Comparison of ENCODE assay signal across 8 cellular contexts in the genomic region with DNA sequence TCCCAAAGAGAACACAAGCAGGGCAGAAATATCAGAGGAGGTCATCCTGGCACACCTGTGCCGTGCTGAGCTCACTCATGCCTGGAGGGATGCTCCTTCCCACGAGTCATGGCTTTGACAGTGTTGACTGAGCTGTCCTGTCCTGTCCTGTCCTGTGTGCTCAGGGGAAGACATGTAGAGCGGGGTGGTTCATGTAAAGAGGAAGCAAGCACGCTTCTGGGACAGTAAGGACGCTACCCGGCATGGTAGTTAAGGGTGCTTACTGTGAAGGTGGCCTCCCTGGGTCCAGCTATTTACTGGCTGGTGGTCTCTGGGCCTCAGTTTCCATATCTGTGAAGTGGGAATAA. TPM values are rescaled to one million over a fixed set of nuclear protein-coding genes. Genes with fewer than 3 reads are reported as not detected.
DNase-seq lines count a peak whose midpoint lies in the region.

No MANE protein-coding gene starts in this region.

- H3K36me3 ChIP-seq in skeletal muscle tissue (ENCODE audit: control insufficient read depth in 3 of 3, insufficient read depth in 3 of 3, low read length in 3 of 3) = peaks cover 0 to 2% (median 0%) of the 10 kb centered on the region in 3 donors

- H3K27me3 Mint-ChIP-seq in activated naive CD4-positive, alpha-beta T cell treated with anti-CD3 and anti-CD28 coated beads, Interleukin-2, amount 10 ng/mL, durations not matched to agents 7 days and 5 days = no peaks in the 10 kb centered on the region

- H3K4me1 ChIP-seq in skeletal muscle tissue (ENCODE audit: control insufficient read depth in 3 of 3, insufficient read depth in 3 of 3, low read length in 3 of 3) = peaks cover 24 to 34% (median 32%) of the 10 kb centered on the region in 3 donors

- no peaks in the 10 kb centered on the region for H3K27me3 ChIP-seq in skeletal muscle tissue (ENCODE audit: control insufficient read depth in 3 of 3, insufficient read depth in 3 of 3, low read length in 3 of 3)

- peaks cover 68% of the 10 kb centered on the region for H3K4me1 Mint-ChIP-seq in activated naive CD4-positive, alpha-beta T cell treated with anti-CD3 and anti-CD28 coated beads, Interleukin-2, amount 10 ng/mL, durations not matched to agents 7 days and 5 days

- DNase-seq in activated naive CD4-positive, alpha-beta T cell treated with anti-CD3 and anti-CD28 coated beads, Interleukin-2, amount 10 ng/mL, durations not matched to agents 7 days and 5 days = peak; percentile 43
- no peak for DNase-seq in activated naive CD4-positive, alpha-beta T cell (lab: John Stamatoyannopoulos, UW)
- DNase-seq in HPDE6-E6E7 (ENCODE audit: extremely low spot score) (peak; percentile 51), NK-92 (lab: John Stamatoyannopoulos, UW; ENCODE audit: unreplicated experiment) (no peak), inferior parietal cortex (ENCODE audit: extremely low spot score) (no peak)
- peak; percentile 20 for DNase-seq in central memory CD4-positive, alpha-beta T cell
- DNase-seq in stimulated activated CD4-positive, alpha-beta T cell treated with anti-CD3 and anti-CD28 coated beads, Interleukin-4, amount 100 ng/mL, for 4 hours = no peak

- H3K9me3 Mint-ChIP-seq in activated naive CD4-positive, alpha-beta T cell treated with anti-CD3 and anti-CD28 coated beads, Interleukin-2, amount 10 ng/mL, durations not matched to agents 7 days and 5 days = no peaks in the 10 kb centered on the region

- H3K4me3 ChIP-seq in skeletal muscle tissue (ENCODE audit: low read length in 3 of 3) = peak overlapping the region; percentile 64 to 68 (median 67)

- CTCF ChIA-PET in activated naive CD4-positive, alpha-beta T cell treated with anti-CD3 and anti-CD28 coated beads, Interleukin-2, amount 10 ng/mL, durations not matched to agents 7 days and 5 days (lab: Charles Lee) = interaction anchor here (0.9 to 5.0 kb wide), 4 partner anchors 20 to 28 kb away, joined by 3 to 18 read pairs (median 10); no protein-coding TSS in a partner anchor

- H3K9me3 ChIP-seq in skeletal muscle tissue (ENCODE audit: control insufficient read depth in 3 of 3, low read length in 3 of 3) = no peaks in the 10 kb centered on the region

- peak overlapping the region in 2 of 3 donors; percentile 6 to 53 for H3K9ac ChIP-seq in skeletal muscle tissue (ENCODE audit: low read depth in 1 of 3, low read length in 3 of 3)

- H3K27ac ChIP-seq in skeletal muscle tissue (ENCODE audit: low read depth, low read length) = peak overlapping the region; percentile 56

- H3K36me3 Mint-ChIP-seq in activated naive CD4-positive, alpha-beta T cell treated with anti-CD3 and anti-CD28 coated beads, Interleukin-2, amount 10 ng/mL, durations not matched to agents 7 days and 5 days = peaks cover 30% of the 10 kb centered on the region

- H3K27ac Mint-ChIP-seq in activated naive CD4-positive, alpha-beta T cell treated with anti-CD3 and anti-CD28 coated beads, Interleukin-2, amount 10 ng/mL, durations not matched to agents 7 days and 5 days = peak overlapping the region; percentile 88

- H3K4me3 Mint-ChIP-seq in activated naive CD4-positive, alpha-beta T cell treated with anti-CD3 and anti-CD28 coated beads, Interleukin-2, amount 10 ng/mL, durations not matched to agents 7 days and 5 days = peak overlapping the region; percentile 89

RNA-seq across cellular contexts. Expression of gene LGALS9, which starts 0.4 kb away (rescaled TPM):
- total RNA-seq in skeletal muscle tissue = 3.1 TPM

Comparison
In these comparisons a context has a peak if more than half of its experiments do, and no peak if none do; other contexts are left out.
1. DNase-seq: peak in activated naive CD4-positive, alpha-beta T cell treated with anti-CD3 and anti-CD28 coated beads, Interleukin-2, amount 10 ng/mL, durations not matched to agents 7 days and 5 days (single experiment), HPDE6-E6E7 (single experiment) and central memory CD4-positive, alpha-beta T cell (single experiment); none in activated naive CD4-positive, alpha-beta T cell (0 of 4), stimulated activated CD4-positive, alpha-beta T cell treated with anti-CD3 and anti-CD28 coated beads, Interleukin-4, amount 100 ng/mL, for 4 hours (0 of 2), NK-92 (single experiment) and inferior parietal cortex (single experiment).